1 cellular context compared by ENCODE assay signal in the genomic region with DNA sequence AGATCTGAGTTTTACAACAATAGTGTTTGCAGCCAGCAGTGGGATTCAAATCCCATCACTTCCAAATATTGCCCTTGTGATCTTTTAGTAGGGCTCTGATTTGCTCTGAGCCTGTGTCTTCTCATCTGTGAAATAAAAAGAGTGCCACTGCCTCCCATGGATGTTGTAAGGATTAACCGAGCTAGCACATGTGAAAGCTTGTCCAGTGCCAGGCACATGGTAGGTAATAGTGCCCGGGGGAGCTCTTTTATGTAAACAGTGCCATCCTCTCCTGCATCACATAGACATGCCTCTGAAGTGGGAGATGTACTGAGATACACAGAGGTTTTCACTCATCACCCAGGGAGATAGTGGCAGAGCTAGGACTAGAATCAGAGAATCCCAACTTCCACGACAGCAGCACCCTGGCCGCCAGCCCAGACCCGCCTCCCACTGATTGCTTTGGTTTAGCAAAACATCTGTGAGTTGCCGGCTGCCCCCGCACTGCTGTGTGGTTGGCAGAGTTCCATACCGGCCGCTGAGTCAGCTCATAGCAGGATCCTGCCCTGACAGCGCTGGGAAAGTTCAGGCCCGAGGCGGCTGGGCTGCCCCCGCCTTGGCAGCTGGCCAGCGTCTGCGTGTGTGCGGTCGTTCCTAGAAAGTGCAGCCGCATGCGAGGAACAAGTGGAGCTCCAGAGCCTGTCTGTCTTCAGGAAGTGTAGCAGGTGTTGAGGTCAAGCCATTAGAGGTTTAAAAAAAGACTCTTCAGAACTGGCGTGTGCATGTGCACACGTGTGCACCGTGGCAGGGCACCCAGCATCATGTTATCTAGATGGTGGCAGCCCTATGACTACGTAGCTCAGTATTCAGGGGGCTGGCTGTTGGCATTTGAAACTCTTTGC.
A peak's percentile ranks its signal among the peaks of the same experiment; 100 is the strongest.
TF ChIP-seq lines count a peak whose summit lies in the region.

No MANE protein-coding gene starts in this region.

TF ChIP-seq in K562, 482 proteins besides CTCF, POLR2A, EP300 and RAD21 (continued from another document and continues in another):
- no peak for TF ChIP-seq CEBPG (CRISPR knock-in tag; IDR thresholded peaks at IDR 0.05)
- no peak for TF ChIP-seq CEBPG (tag; conservative IDR thresholded peaks at IDR 0.05 in 1 of 2, IDR thresholded peaks at IDR 0.05 in 1 of 2)
- TF ChIP-seq SRF (CRISPR knock-in tag; IDR thresholded peaks at IDR 0.05): no peak
- TF ChIP-seq, protein P1, sequence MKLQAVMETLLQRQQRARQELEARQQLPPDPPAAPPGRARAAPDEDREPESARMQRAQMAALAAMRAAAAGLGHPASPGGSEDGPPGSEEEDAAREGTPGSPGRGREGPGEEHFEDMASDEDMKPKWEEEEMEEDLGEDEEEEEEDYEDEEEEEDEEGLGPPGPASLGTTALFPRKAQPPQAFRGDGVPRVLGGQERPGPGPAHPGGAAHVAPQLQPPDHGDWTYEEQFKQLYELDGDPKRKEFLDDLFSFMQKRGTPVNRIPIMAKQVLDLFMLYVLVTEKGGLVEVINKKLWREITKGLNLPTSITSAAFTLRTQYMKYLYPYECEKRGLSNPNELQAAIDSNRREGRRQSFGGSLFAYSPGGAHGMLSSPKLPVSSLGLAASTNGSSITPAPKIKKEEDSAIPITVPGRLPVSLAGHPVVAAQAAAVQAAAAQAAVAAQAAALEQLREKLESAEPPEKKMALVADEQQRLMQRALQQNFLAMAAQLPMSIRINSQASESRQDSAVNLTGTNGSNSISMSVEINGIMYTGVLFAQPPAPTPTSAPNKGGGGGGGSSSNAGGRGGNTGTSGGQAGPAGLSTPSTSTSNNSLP (IDR thresholded peaks at IDR 0.05; ENCODE audit: borderline replicate concordance, low read depth, low read length): no peak
- TF ChIP-seq, protein P2, sequence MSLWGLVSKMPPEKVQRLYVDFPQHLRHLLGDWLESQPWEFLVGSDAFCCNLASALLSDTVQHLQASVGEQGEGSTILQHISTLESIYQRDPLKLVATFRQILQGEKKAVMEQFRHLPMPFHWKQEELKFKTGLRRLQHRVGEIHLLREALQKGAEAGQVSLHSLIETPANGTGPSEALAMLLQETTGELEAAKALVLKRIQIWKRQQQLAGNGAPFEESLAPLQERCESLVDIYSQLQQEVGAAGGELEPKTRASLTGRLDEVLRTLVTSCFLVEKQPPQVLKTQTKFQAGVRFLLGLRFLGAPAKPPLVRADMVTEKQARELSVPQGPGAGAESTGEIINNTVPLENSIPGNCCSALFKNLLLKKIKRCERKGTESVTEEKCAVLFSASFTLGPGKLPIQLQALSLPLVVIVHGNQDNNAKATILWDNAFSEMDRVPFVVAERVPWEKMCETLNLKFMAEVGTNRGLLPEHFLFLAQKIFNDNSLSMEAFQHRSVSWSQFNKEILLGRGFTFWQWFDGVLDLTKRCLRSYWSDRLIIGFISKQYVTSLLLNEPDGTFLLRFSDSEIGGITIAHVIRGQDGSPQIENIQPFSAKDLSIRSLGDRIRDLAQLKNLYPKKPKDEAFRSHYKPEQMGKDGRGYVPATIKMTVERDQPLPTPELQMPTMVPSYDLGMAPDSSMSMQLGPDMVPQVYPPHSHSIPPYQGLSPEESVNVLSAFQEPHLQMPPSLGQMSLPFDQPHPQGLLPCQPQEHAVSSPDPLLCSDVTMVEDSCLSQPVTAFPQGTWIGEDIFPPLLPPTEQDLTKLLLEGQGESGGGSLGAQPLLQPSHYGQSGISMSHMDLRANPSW (CRISPR knock-in tag; IDR thresholded peaks at IDR 0.05): 0 out of 2 replicates have a peak, but pooled peaks have one; percentile 40
- no peak for TF ChIP-seq ZNF583 (CRISPR knock-in tag; IDR thresholded peaks at IDR 0.05)
- TF ChIP-seq NR4A1 (CRISPR knock-in tag; IDR thresholded peaks at IDR 0.05): no peak
- TF ChIP-seq NR4A1 (tag; IDR thresholded peaks at IDR 0.05): peak; percentile 87
- no peak for TF ChIP-seq HMG20A (CRISPR knock-in tag; conservative IDR thresholded peaks at IDR 0.05)
- no peak for TF ChIP-seq ZNF311 (CRISPR knock-in tag; IDR thresholded peaks at IDR 0.05)
- TF ChIP-seq, protein P3, sequence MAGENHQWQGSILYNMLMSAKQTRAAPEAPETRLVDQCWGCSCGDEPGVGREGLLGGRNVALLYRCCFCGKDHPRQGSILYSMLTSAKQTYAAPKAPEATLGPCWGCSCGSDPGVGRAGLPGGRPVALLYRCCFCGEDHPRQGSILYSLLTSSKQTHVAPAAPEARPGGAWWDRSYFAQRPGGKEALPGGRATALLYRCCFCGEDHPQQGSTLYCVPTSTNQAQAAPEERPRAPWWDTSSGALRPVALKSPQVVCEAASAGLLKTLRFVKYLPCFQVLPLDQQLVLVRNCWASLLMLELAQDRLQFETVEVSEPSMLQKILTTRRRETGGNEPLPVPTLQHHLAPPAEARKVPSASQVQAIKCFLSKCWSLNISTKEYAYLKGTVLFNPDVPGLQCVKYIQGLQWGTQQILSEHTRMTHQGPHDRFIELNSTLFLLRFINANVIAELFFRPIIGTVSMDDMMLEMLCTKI (IDR thresholded peaks at IDR 0.05; ENCODE audit: partially characterized antibody): no peak
- TF ChIP-seq ARNT (IDR thresholded peaks at IDR 0.05): peak; percentile 88 to 89; a peak in 3 of 4 replicates
- peak; percentile 96 for TF ChIP-seq MEF2D (tag; conservative IDR thresholded peaks at IDR 0.05; ENCODE audit: low read depth)
- TF ChIP-seq TAF7 (tag; IDR thresholded peaks at IDR 0.05): no peak
- TF ChIP-seq SPI1 (IDR thresholded peaks at IDR 0.05; ENCODE audit: borderline replicate concordance, low read depth, low read length): peak; percentile 29; the same call in 1 of the 2 replicates
- TF ChIP-seq RBM22 (IDR thresholded peaks at IDR 0.05; ENCODE audit: low read depth, low read length, poor library complexity, severe bottlenecking): peak; percentile 70
- no peak for TF ChIP-seq KAT8 (IDR thresholded peaks at IDR 0.05; ENCODE audit: low read depth)
- TF ChIP-seq STAT5A (IDR thresholded peaks at IDR 0.05; ENCODE audit: borderline replicate concordance, low read length): peak; percentile 93
- TF ChIP-seq, protein P4, sequence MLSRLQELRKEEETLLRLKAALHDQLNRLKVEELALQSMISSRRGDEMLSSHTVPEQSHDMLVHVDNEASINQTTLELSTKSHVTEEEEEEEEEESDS (CRISPR knock-in tag; IDR thresholded peaks at IDR 0.05): no peak
- TF ChIP-seq, protein P5, sequence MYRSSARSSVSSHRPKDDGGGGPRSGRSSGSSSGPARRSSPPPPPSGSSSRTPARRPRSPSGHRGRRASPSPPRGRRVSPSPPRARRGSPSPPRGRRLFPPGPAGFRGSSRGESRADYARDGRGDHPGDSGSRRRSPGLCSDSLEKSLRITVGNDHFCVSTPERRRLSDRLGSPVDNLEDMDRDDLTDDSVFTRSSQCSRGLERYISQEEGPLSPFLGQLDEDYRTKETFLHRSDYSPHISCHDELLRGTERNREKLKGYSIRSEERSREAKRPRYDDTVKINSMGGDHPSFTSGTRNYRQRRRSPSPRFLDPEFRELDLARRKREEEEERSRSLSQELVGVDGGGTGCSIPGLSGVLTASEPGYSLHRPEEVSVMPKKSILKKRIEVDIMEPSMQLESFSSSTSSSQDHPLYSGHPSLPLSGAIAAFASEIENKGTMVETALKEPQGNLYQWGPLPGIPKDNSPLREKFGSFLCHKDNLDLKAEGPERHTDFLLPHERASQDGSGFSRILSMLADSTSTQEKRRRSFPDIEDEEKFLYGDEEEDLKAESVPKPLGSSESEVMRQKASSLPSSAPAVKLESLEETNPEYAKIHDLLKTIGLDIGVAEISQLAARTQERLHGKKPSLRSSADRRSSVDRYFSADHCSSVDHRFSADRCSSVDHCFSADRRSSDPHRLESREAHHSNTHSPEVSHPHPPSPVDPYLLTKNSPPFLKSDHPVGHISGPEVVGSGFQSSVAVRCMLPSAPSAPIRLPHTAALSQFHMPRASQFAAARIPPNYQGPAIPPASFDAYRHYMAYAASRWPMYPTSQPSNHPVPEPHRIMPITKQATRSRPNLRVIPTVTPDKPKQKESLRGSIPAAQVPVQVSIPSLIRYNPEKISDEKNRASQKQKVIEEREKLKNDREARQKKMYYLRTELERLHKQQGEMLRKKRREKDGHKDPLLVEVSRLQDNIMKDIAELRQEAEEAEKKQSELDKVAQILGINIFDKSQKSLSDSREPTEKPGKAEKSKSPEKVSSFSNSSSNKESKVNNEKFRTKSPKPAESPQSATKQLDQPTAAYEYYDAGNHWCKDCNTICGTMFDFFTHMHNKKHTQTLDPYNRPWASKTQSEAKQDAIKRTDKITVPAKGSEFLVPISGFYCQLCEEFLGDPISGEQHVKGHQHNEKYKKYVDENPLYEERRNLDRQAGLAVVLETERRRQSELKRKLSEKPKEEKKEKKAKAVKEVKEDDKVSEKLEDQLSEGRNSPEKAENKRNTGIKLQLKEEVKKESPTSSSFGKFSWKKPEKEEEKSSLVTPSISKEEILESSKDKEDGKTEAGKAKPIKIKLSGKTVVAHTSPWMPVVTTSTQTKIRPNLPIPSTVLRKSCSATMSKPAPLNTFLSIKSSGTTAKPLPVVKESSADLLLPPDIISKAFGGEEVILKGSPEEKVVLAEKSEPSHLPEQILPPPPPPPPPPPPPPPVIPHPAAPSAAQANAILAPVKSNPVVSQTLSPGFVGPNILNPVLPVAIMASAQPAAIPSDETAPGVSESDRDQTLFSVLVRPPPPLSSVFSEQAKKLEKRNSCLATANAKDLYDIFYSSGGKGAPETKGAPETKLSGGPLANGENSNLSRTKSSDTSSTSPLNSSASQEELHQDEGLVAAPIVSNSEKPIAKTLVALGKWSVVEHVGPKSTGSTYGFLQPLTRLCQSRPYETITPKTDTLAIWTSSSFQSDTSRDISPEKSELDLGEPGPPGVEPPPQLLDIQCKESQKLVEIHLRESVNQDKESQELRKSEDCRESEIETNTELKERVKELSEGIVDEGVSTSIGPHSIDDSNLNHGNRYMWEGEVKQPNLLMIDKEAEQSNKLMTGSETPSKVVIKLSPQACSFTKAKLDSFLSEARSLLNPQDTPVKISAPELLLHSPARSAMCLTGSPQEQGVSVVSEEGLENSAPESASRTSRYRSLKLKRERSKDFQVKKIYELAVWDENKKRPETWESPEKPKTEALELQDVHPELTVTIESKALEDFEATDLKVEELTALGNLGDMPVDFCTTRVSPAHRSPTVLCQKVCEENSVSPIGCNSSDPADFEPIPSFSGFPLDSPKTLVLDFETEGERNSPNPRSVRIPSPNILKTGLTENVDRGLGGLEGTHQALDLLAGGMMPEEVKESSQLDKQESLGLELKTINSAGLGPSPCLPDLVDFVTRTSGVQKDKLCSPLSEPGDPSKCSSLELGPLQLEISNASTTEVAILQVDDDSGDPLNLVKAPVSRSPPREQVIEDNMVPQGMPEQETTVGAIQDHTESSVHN (IDR thresholded peaks at IDR 0.05; ENCODE audit: borderline replicate concordance in 1 of 2, low read depth in 1 of 2): peak in 1 of 2 experiments; percentile 100; a peak in 2 of 4 replicates
- no peak for TF ChIP-seq ZNF140 (CRISPR knock-in tag; IDR thresholded peaks at IDR 0.05)
- no peak for TF ChIP-seq NELFE (IDR thresholded peaks at IDR 0.05; ENCODE audit: insufficient read depth, insufficient read length)
- peak; percentile 97 for TF ChIP-seq TCF3 (CRISPR knock-in tag; IDR thresholded peaks at IDR 0.05)
- TF ChIP-seq ZNF354B (CRISPR knock-in tag; IDR thresholded peaks at IDR 0.05): no peak
- TF ChIP-seq COPS2 (conservative IDR thresholded peaks at IDR 0.05): no peak
- peak; percentile 29; the same call in 1 of the 2 replicates for TF ChIP-seq GTF2E2 (tag; IDR thresholded peaks at IDR 0.05)
- no peak for TF ChIP-seq SRSF3 (IDR thresholded peaks at IDR 0.05; ENCODE audit: insufficient read depth, low read length)
- peak; percentile 64 for TF ChIP-seq SAP30 (IDR thresholded peaks at IDR 0.05; ENCODE audit: borderline replicate concordance, insufficient read depth, low read depth, low read length, poor library complexity, severe bottlenecking)
- TF ChIP-seq, protein P6, sequence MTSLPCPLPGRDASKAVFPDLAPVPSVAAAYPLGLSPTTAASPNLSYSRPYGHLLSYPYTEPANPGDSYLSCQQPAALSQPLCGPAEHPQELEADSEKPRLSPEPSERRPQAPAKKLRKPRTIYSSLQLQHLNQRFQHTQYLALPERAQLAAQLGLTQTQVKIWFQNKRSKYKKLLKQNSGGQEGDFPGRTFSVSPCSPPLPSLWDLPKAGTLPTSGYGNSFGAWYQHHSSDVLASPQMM (CRISPR knock-in tag; IDR thresholded peaks at IDR 0.05): no peak
- TF ChIP-seq LCOR (CRISPR knock-in tag; IDR thresholded peaks at IDR 0.05): peak; percentile 95
- peak; percentile 85 for TF ChIP-seq PML (IDR thresholded peaks at IDR 0.05; ENCODE audit: low read length)
- TF ChIP-seq, protein P7, sequence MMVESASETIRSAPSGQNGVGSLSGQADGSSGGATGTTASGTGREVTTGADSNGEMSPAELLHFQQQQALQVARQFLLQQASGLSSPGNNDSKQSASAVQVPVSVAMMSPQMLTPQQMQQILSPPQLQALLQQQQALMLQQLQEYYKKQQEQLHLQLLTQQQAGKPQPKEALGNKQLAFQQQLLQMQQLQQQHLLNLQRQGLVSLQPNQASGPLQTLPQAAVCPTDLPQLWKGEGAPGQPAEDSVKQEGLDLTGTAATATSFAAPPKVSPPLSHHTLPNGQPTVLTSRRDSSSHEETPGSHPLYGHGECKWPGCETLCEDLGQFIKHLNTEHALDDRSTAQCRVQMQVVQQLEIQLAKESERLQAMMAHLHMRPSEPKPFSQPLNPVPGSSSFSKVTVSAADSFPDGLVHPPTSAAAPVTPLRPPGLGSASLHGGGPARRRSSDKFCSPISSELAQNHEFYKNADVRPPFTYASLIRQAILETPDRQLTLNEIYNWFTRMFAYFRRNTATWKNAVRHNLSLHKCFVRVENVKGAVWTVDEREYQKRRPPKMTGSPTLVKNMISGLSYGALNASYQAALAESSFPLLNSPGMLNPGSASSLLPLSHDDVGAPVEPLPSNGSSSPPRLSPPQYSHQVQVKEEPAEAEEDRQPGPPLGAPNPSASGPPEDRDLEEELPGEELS (CRISPR knock-in tag; IDR thresholded peaks at IDR 0.05; ENCODE audit: borderline replicate concordance): no peak
- TF ChIP-seq, protein P8, sequence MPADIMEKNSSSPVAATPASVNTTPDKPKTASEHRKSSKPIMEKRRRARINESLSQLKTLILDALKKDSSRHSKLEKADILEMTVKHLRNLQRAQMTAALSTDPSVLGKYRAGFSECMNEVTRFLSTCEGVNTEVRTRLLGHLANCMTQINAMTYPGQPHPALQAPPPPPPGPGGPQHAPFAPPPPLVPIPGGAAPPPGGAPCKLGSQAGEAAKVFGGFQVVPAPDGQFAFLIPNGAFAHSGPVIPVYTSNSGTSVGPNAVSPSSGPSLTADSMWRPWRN (IDR thresholded peaks at IDR 0.05; ENCODE audit: low read depth): peak; percentile 100
- TF ChIP-seq, protein P9, sequence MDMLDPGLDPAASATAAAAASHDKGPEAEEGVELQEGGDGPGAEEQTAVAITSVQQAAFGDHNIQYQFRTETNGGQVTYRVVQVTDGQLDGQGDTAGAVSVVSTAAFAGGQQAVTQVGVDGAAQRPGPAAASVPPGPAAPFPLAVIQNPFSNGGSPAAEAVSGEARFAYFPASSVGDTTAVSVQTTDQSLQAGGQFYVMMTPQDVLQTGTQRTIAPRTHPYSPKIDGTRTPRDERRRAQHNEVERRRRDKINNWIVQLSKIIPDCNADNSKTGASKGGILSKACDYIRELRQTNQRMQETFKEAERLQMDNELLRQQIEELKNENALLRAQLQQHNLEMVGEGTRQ (CRISPR knock-in tag; IDR thresholded peaks at IDR 0.05): no peak
